8 cellular contexts compared by ENCODE assay signal in genomic region chr1:80218112-80218511, GRCh38.
DNase-seq lines count a peak whose midpoint lies in the region; ATAC-seq and TF ChIP-seq lines count a peak whose summit lies in the region.

No MANE protein-coding gene starts in this region.

- no peak overlapping the region for H3K4me3 Mint-ChIP-seq in MCF 10A (ENCODE audit: unreplicated experiment)

- intact Hi-C loops in MCF 10A (cut with micrococcal nuclease), result loop anchor here (2.0 to 10.0 kb wide), 8 partner anchors 207 to 1584 kb away; partner anchors contain the start of gene ADGRL2

- H3K9me3 Mint-ChIP-seq in MCF 10A (ENCODE audit: unreplicated experiment), result no peaks in the 10 kb centered on the region

- ATAC-seq in HG02763 (IDR thresholded peaks at IDR 0.05; ENCODE audit: unreplicated experiment) (peak; percentile 53), HG03108 (IDR thresholded peaks at IDR 0.05; ENCODE audit: unreplicated experiment) (no peak)

- H3K27me3 Mint-ChIP-seq in MCF 10A (ENCODE audit: insufficient read depth, unreplicated experiment), result no peaks in the 10 kb centered on the region

- peak; percentile 6 for DNase-seq in NCI-H2171 treated with DMSO at 0.1 percent for 48 hours (lab: John Stamatoyannopoulos, UW)
- no peak for DNase-seq in NCI-H2171 (lab: John Stamatoyannopoulos, UW)
- DNase-seq in NCI-H226, result peak; percentile 38
- peak; percentile 76 for DNase-seq in MCF 10A (ENCODE audit: unreplicated experiment)
- peak; percentile 18 for DNase-seq in medulla oblongata (ENCODE audit: extremely low spot score)
- DNase-seq in stimulated activated naive CD4-positive, alpha-beta T cell treated with Interleukin-2 at 50 U/mL for 16 hours (lab: John Stamatoyannopoulos, UW), result no peak

- no TSS peak for BruUV-seq in MCF 10A (replicated peaks; lab: Mats Ljungman, UMichigan)

- peaks cover 13% of the 10 kb centered on the region for H3K4me1 Mint-ChIP-seq in MCF 10A (ENCODE audit: insufficient read depth, unreplicated experiment)

- TF ChIP-seq CTCF in MCF 10A (IDR thresholded peaks at IDR 0.05; ENCODE audit: unreplicated experiment), result peak; percentile 59

- no peaks in the 10 kb centered on the region for H3K36me3 Mint-ChIP-seq in MCF 10A (ENCODE audit: insufficient read depth, unreplicated experiment)

- POLR2A ChIA-PET in MCF 10A (lab: Yijun Ruan, JAX), result interaction anchor here (0.6 to 1.9 kb wide), 2 partner anchors 412 to 1543 kb away, joined by 3 to 5 read pairs; no protein-coding TSS in a partner anchor

- peak overlapping the region; percentile 91 for H3K27ac Mint-ChIP-seq in MCF 10A (ENCODE audit: low read depth, unreplicated experiment)

- CTCF ChIA-PET in MCF 10A (lab: Yijun Ruan, JAX), result interaction anchor here (0.5 to 1.0 kb wide), 9 partner anchors 9 to 1565 kb away, joined by 3 to 4 read pairs (median 3); no protein-coding TSS in a partner anchor

Comparison
In these comparisons a context has a peak if more than half of its experiments do, and no peak if none do; other contexts are left out.
1. DNase-seq: peak in NCI-H2171 treated with DMSO at 0.1 percent for 48 hours (single experiment), NCI-H226 (single experiment), MCF 10A (single experiment) and medulla oblongata (single experiment); none in NCI-H2171 (single experiment) and stimulated activated naive CD4-positive, alpha-beta T cell treated with Interleukin-2 at 50 U/mL for 16 hours (single experiment).